In the genomic region with DNA sequence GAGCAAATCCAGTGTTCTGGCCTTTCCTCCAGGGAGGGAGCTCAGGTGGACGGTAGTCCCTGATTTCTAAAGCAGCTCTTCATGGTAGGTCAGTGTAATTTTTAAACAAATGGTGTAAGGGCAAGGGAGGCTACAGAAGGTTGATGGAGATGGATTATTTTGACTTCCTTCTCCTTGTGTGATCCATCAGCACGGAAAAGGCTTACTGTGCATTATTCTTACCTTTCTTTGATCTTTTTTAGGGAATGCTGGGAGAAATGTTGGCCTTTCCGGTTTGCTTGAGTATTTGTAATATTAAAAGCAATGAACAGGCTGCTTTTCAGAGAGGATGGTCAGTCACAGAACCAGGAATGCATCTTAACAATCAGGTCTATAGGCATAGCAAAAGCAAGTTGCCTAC, we compare ENCODE assay signal across 19 cellular contexts.
DNase-seq lines count a peak whose midpoint lies in the region; ATAC-seq, FAIRE-seq and TF ChIP-seq lines count a peak whose summit lies in the region.
"Had no signal": no experiment of that assay in that cellular context is flagged by ENCODE, and none has a peak within 500 bp of the region (broad histone marks: within the 10 kb centered on the region; RNA-seq: fewer than 3 reads in every experiment).

No MANE protein-coding gene starts in this region.

- in situ Hi-C loops in HepG2 (cut with HindIII; ENCODE audit: extremely low pct_ligation_motif_present, low pct_unique_long_range_greater_than_20kb), result no loop called here

- H3K27ac Mint-ChIP-seq in nephron progenitor cell, result peak overlapping the region; percentile 76
- H3K27ac Mint-ChIP-seq: CD14-positive monocyte; CD4-positive, alpha-beta memory T cell; H9 had no signal

- no peaks in the 10 kb centered on the region for H3K36me3 ChIP-seq in HepG2 (replicated peaks in 1 of 2; ENCODE audit: control insufficient read depth in 1 of 2, insufficient read depth in 2 of 2, low read length in 2 of 2)
- H3K36me3 ChIP-seq in right lobe of liver, result no peaks in the 10 kb centered on the region
- H3K36me3 ChIP-seq in smooth muscle cell (ENCODE audit: low read depth), result no peaks in the 10 kb centered on the region
- no peaks in the 10 kb centered on the region for H3K36me3 ChIP-seq in esophagus squamous epithelium
- H3K36me3 ChIP-seq: BLaER1 had no signal

- H3K9ac ChIP-seq in HepG2 (ENCODE audit: insufficient read depth, low read depth, low read length) (no peak overlapping the region), smooth muscle cell (ENCODE audit: low read depth) (no peak overlapping the region)
- H3K9ac ChIP-seq: BLaER1 had no signal

- H3K9me3 ChIP-seq in HepG2 (ENCODE audit: low read length) (peaks cover 33% of the 10 kb centered on the region), right lobe of liver (no peaks in the 10 kb centered on the region), smooth muscle cell (replicated peaks; ENCODE audit: low read depth) (no peaks in the 10 kb centered on the region), esophagus squamous epithelium (peaks cover 0 to 3% (median 0%) of the 10 kb centered on the region in 3 donors)

- no peaks in the 10 kb centered on the region for H3K79me2 ChIP-seq in HepG2 (ENCODE audit: insufficient read depth, low read length)
- H3K79me2 ChIP-seq in smooth muscle cell (ENCODE audit: low read depth), result no peaks in the 10 kb centered on the region

- H2AFZ ChIP-seq in HepG2 (ENCODE audit: low read length) (no peak overlapping the region), smooth muscle cell (ENCODE audit: low read depth) (no peak overlapping the region)

- H3F3A ChIP-seq in smooth muscle cell (ENCODE audit: low read depth), result peaks cover 7% of the 10 kb centered on the region

- H3K4me3 Mint-ChIP-seq in nephron progenitor cell, result no peak overlapping the region
- H3K4me3 Mint-ChIP-seq: CD14-positive monocyte; CD4-positive, alpha-beta memory T cell; H9 had no signal

- no peak for TF ChIP-seq RAD21 in HepG2 (CRISPR knock-in tag; IDR thresholded peaks at IDR 0.05)

- ATAC-seq in HepG2 (no peak), right lobe of liver (no peak), HG02981 (IDR thresholded peaks at IDR 0.05; ENCODE audit: unreplicated experiment) (no peak)
- ATAC-seq: K562 had no signal

- H3K4me1 ChIP-seq in HepG2 (ENCODE audit: insufficient read depth, low read length) (no peaks in the 10 kb centered on the region), right lobe of liver (no peaks in the 10 kb centered on the region), smooth muscle cell (ENCODE audit: low read depth) (peaks cover 28% of the 10 kb centered on the region), esophagus squamous epithelium (no peaks in the 10 kb centered on the region)
- H3K4me1 ChIP-seq: BLaER1 had no signal

- DNase-seq in HepG2 (ENCODE audit: low spot score) (no peak), right lobe of liver (no peak), nephron progenitor cell (no peak), smooth muscle cell (lab: John Stamatoyannopoulos, UW; ENCODE audit: unreplicated experiment) (no peak), putamen (ENCODE audit: low spot score) (no peak), esophagus squamous epithelium (lab: John Stamatoyannopoulos, UW) (no peak)
- DNase-seq: CD4-positive, alpha-beta memory T cell; DMS153; DMS79; GDM1; GOT3; H9; IMR-90 had no signal

- CTCF ChIA-PET in HepG2 (lab: Yijun Ruan, JAX; ENCODE audit: low intra/inter-chr PET ratio, low total read pairs), result no interaction called here

- TF ChIP-seq EP300 in HepG2 (IDR thresholded peaks at IDR 0.05; ENCODE audit: low read depth in 2 of 2, low read length in 2 of 2) (no peak), HepG2 (CRISPR knock-in tag; IDR thresholded peaks at IDR 0.05; ENCODE audit: borderline replicate concordance) (no peak)

- H3K27me3 ChIP-seq in HepG2 (ENCODE audit: control insufficient read depth in 1 of 2, insufficient read depth in 2 of 2, low read length in 2 of 2), result no peaks in the 10 kb centered on the region
- H3K27me3 ChIP-seq in right lobe of liver, result no peaks in the 10 kb centered on the region
- no peaks in the 10 kb centered on the region for H3K27me3 ChIP-seq in smooth muscle cell (ENCODE audit: low read depth)
- no peaks in the 10 kb centered on the region for H3K27me3 ChIP-seq in esophagus squamous epithelium
- H3K27me3 ChIP-seq: BLaER1 had no signal

- WGBS in HepG2 (ENCODE audit: low lambda C conversion rate), result under 1% methylated on average over 3 of the region's 3 CpGs
- WGBS in right lobe of liver (ENCODE audit: insufficient coverage, low coverage, low lambda C conversion rate, missing lambda C conversion rate), result 35% methylated on average over 3 of the region's 3 CpGs
- WGBS in smooth muscle cell (ENCODE audit: low lambda C conversion rate), result 92% methylated on average over 3 of the region's 3 CpGs
- 60 to 62% methylated on average over 3 of the region's 3 CpGs for WGBS in esophagus squamous epithelium, 2 donors

- TF ChIP-seq POLR2A in HepG2 (IDR thresholded peaks at IDR 0.05; ENCODE audit: insufficient read depth in 1 of 2, low read depth in 2 of 2, low read length in 2 of 2) (no peak), right lobe of liver (IDR thresholded peaks at IDR 0.05) (no peak), esophagus squamous epithelium (IDR thresholded peaks at IDR 0.05) (no peak)

- no peak overlapping the region for H3K27ac ChIP-seq in HepG2 (ENCODE audit: extremely low read length, insufficient read depth, low read length)
- H3K27ac ChIP-seq in right lobe of liver, result no peak overlapping the region
- H3K27ac ChIP-seq in smooth muscle cell (ENCODE audit: low read depth), result peak overlapping the region; percentile 78
- no peak overlapping the region for H3K27ac ChIP-seq in esophagus squamous epithelium
- H3K27ac ChIP-seq: 22Rv1, BLaER1 had no signal

- H3K9me3 Mint-ChIP-seq in nephron progenitor cell, result peaks cover 15% of the 10 kb centered on the region

- TF ChIP-seq CTCF in HepG2 (CRISPR knock-in tag; IDR thresholded peaks at IDR 0.05) (no peak), right lobe of liver (IDR thresholded peaks at IDR 0.05) (no peak), nephron progenitor cell (IDR thresholded peaks at IDR 0.05) (no peak), smooth muscle cell (IDR thresholded peaks at IDR 0.05; ENCODE audit: borderline replicate concordance, insufficient read depth, poor library complexity, severe bottlenecking) (no peak), esophagus squamous epithelium (IDR thresholded peaks at IDR 0.05) (no peak)

- no TSS peak for BruUV-seq in HepG2 (replicated peaks; lab: Mats Ljungman, UMichigan)

- H3K36me3 Mint-ChIP-seq in nephron progenitor cell (ENCODE audit: low read depth), result peaks cover 15% of the 10 kb centered on the region
- H3K36me3 Mint-ChIP-seq: CD4-positive, alpha-beta memory T cell had no signal

- FAIRE-seq in HepG2 (lab: Jason Lieb, UNC), result no peak
- FAIRE-seq: GM12892, K562 had no signal

- H4K20me1 ChIP-seq in HepG2 (ENCODE audit: insufficient read depth, low read length) (no peaks in the 10 kb centered on the region), smooth muscle cell (ENCODE audit: low read depth) (no peaks in the 10 kb centered on the region)
- H4K20me1 ChIP-seq: BLaER1 had no signal

- H3K4me2 ChIP-seq in HepG2 (ENCODE audit: low read depth, low read length) (no peak overlapping the region), smooth muscle cell (no peak overlapping the region)
- H3K4me2 ChIP-seq: BLaER1 had no signal

- peaks cover 5% of the 10 kb centered on the region for H3K27me3 Mint-ChIP-seq in nephron progenitor cell (ENCODE audit: low read depth, poor library complexity)
- H3K27me3 Mint-ChIP-seq: CD4-positive, alpha-beta memory T cell had no signal

- H3K4me1 Mint-ChIP-seq in nephron progenitor cell, result peaks cover 52% of the 10 kb centered on the region
- H3K4me1 Mint-ChIP-seq: CD14-positive monocyte; CD4-positive, alpha-beta memory T cell had no signal

- H3K4me3 ChIP-seq in HepG2 (replicated peaks in 1 of 3; ENCODE audit: insufficient read depth in 1 of 3, low read depth in 2 of 3, low read length in 3 of 3) (no peak overlapping the region), right lobe of liver (no peak overlapping the region), smooth muscle cell (no peak overlapping the region), esophagus squamous epithelium (no peak overlapping the region)
- H3K4me3 ChIP-seq: BLaER1, K562 had no signal

- POLR2A ChIA-PET in HepG2 (lab: Yijun Ruan, JAX), result no interaction called here

- intact Hi-C loops in HepG2 (cut with micrococcal nuclease; ENCODE audit: unreplicated experiment), result no loop called here
- intact Hi-C loops in right lobe of liver (cut with DNase I), result no loop called here
- intact Hi-C loops in esophagus squamous epithelium (cut with DNase I), result no loop called here

TF ChIP-seq in HepG2, 621 proteins besides CTCF, POLR2A, EP300 and RAD21 (continues in another document):
- no peak for TF ChIP-seq KDM5B (CRISPR knock-in tag; IDR thresholded peaks at IDR 0.05; ENCODE audit: borderline replicate concordance)
- TF ChIP-seq, protein P1, sequence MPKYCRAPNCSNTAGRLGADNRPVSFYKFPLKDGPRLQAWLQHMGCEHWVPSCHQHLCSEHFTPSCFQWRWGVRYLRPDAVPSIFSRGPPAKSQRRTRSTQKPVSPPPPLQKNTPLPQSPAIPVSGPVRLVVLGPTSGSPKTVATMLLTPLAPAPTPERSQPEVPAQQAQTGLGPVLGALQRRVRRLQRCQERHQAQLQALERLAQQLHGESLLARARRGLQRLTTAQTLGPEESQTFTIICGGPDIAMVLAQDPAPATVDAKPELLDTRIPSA (CRISPR knock-in tag; IDR thresholded peaks at IDR 0.05; ENCODE audit: borderline replicate concordance), result no peak
- no peak for TF ChIP-seq RELA (CRISPR knock-in tag; IDR thresholded peaks at IDR 0.05)
- no peak for TF ChIP-seq ATM (IDR thresholded peaks at IDR 0.05; ENCODE audit: borderline replicate concordance)
- no peak for TF ChIP-seq ZNF33B (CRISPR knock-in tag; IDR thresholded peaks at IDR 0.05)
- no peak for TF ChIP-seq ZSCAN12 (CRISPR knock-in tag; IDR thresholded peaks at IDR 0.05)
- TF ChIP-seq MAFF (IDR thresholded peaks at IDR 0.05; ENCODE audit: low read depth, low read length), result peak; percentile 52; the same call in 1 of the 2 replicates
- no peak for TF ChIP-seq ZNF24 (IDR thresholded peaks at IDR 0.05)
